Comparison of ENCODE assay signal across 1 cellular context in the genomic region with DNA sequence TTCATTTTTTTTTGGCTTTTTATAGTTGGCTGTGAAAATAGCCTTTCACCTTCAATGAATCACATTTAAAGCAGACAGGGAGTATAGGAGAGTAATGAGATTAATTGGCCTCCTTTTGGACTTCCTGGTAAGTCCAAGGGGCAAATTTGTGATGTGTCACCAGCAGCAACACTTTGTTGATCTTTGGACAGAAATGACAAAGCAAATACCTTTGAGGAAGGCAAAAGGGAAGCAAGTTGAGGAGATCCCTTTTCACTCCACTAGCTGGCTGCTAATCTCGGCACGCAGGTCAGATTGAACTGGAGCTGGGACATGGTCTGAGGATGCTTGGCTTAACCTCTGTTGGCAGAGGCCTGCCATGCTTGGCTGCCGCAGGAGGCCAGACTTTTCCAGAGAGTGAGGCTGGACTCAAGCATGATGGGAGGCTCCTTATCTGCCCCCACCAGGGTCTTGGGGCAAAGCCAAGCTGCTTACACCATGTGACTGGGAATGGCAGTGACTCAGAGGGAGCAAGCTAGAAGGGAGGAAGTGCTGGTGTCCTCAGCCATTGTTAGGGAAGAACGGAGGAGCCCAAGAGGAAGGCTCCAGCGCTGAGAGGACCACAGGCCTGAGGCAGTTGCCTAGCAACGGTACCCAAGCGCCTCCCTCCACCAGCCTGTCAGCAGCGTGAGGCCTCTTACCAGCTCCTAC.
A peak's percentile ranks its signal among the peaks of the same experiment; 100 is the strongest.
TF ChIP-seq lines count a peak whose summit lies in the region.

No MANE protein-coding gene starts in this region.

TF ChIP-seq in HepG2, 621 proteins besides CTCF, POLR2A, EP300 and RAD21 (continued from another document):
- TF ChIP-seq, protein P1, sequence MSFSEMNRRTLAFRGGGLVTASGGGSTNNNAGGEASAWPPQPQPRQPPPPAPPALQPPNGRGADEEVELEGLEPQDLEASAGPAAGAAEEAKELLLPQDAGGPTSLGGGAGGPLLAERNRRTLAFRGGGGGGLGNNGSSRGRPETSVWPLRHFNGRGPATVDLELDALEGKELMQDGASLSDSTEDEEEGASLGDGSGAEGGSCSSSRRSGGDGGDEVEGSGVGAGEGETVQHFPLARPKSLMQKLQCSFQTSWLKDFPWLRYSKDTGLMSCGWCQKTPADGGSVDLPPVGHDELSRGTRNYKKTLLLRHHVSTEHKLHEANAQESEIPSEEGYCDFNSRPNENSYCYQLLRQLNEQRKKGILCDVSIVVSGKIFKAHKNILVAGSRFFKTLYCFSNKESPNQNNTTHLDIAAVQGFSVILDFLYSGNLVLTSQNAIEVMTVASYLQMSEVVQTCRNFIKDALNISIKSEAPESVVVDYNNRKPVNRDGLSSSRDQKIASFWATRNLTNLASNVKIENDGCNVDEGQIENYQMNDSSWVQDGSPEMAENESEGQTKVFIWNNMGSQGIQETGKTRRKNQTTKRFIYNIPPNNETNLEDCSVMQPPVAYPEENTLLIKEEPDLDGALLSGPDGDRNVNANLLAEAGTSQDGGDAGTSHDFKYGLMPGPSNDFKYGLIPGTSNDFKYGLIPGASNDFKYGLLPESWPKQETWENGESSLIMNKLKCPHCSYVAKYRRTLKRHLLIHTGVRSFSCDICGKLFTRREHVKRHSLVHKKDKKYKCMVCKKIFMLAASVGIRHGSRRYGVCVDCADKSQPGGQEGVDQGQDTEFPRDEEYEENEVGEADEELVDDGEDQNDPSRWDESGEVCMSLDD (CRISPR knock-in tag; IDR thresholded peaks at IDR 0.05; ENCODE audit: borderline replicate concordance): no peak
- TF ChIP-seq PPARG (CRISPR knock-in tag; conservative IDR thresholded peaks at IDR 0.05) (0 out of 2 replicates have a peak, but pooled peaks have one; percentile 43), RFX5 (IDR thresholded peaks at IDR 0.05; ENCODE audit: low read depth, low read length) (no peak), MXI1 (IDR thresholded peaks at IDR 0.05; ENCODE audit: borderline replicate concordance, low read depth, low read length) (peak; percentile 38; the same call in 1 of the 3 replicates), MAFG (CRISPR knock-in tag; IDR thresholded peaks at IDR 0.05) (peak; percentile 61; the same call in 1 of the 2 replicates), ZNF432 (CRISPR knock-in tag; IDR thresholded peaks at IDR 0.05; ENCODE audit: borderline replicate concordance) (no peak), KLF6 (CRISPR knock-in tag; IDR thresholded peaks at IDR 0.05) (no peak), ELF1 (CRISPR knock-in tag; IDR thresholded peaks at IDR 0.05) (peak; percentile 51), POGZ (CRISPR knock-in tag; IDR thresholded peaks at IDR 0.05) (no peak), ETV5 (CRISPR knock-in tag; IDR thresholded peaks at IDR 0.05; ENCODE audit: borderline replicate concordance) (peak; percentile 44; the same call in 1 of the 2 replicates), HOXA3 (CRISPR knock-in tag; IDR thresholded peaks at IDR 0.05) (no peak), TBX2 (CRISPR knock-in tag; IDR thresholded peaks at IDR 0.05; ENCODE audit: borderline replicate concordance) (peak; percentile 41; the same call in 1 of the 2 replicates), KDM3A (CRISPR knock-in tag; IDR thresholded peaks at IDR 0.05; ENCODE audit: low read depth) (0 out of 2 replicates have a peak, but pooled peaks have one; percentile 23), SRY (CRISPR knock-in tag; IDR thresholded peaks at IDR 0.05) (0 out of 2 replicates have a peak, but pooled peaks have one; percentile 52), SRSF4 (IDR thresholded peaks at IDR 0.05; ENCODE audit: low read depth, low read length, poor library complexity, severe bottlenecking) (no peak), ZNF331 (CRISPR knock-in tag; IDR thresholded peaks at IDR 0.05) (no peak), MED1 (CRISPR knock-in tag; IDR thresholded peaks at IDR 0.05) (peak; percentile 60), NFYC (CRISPR knock-in tag; IDR thresholded peaks at IDR 0.05) (no peak), ZNF10 (CRISPR knock-in tag; IDR thresholded peaks at IDR 0.05; ENCODE audit: borderline replicate concordance, low read depth) (no peak), GFI1 (CRISPR knock-in tag; IDR thresholded peaks at IDR 0.05; ENCODE audit: borderline replicate concordance) (no peak), NPAS2 (CRISPR knock-in tag; IDR thresholded peaks at IDR 0.05; ENCODE audit: borderline replicate concordance) (no peak), TEAD3 (CRISPR knock-in tag; optimal IDR thresholded peaks at IDR 0.05; ENCODE audit: borderline replicate concordance) (peak; percentile 73), FOXO1 (CRISPR knock-in tag; IDR thresholded peaks at IDR 0.05) (peak; percentile 41; the same call in 1 of the 2 replicates), ZBTB42 (CRISPR knock-in tag; IDR thresholded peaks at IDR 0.05) (no peak), BHLHE40 (IDR thresholded peaks at IDR 0.05; ENCODE audit: low read length) (no peak), ZNF34 (CRISPR knock-in tag; IDR thresholded peaks at IDR 0.05; ENCODE audit: borderline replicate concordance) (no peak), MZF1 (CRISPR knock-in tag; IDR thresholded peaks at IDR 0.05; ENCODE audit: borderline replicate concordance) (no peak), GATAD2A (CRISPR knock-in tag; IDR thresholded peaks at IDR 0.05) (peak; percentile 70), ISX (CRISPR knock-in tag; conservative IDR thresholded peaks at IDR 0.05) (no peak), ZNF607 (CRISPR knock-in tag; IDR thresholded peaks at IDR 0.05; ENCODE audit: borderline replicate concordance) (no peak), ZNF33B (CRISPR knock-in tag; IDR thresholded peaks at IDR 0.05) (no peak), YEATS4 (CRISPR knock-in tag; IDR thresholded peaks at IDR 0.05; ENCODE audit: borderline replicate concordance) (0 out of 2 replicates have a peak, but pooled peaks have one; percentile 37), ZBTB21 (CRISPR knock-in tag; IDR thresholded peaks at IDR 0.05) (no peak), KAT8 (CRISPR knock-in tag; IDR thresholded peaks at IDR 0.05) (peak; percentile 45; the same call in 1 of the 2 replicates), RELA (CRISPR knock-in tag; IDR thresholded peaks at IDR 0.05) (no peak), NFE2L2 (IDR thresholded peaks at IDR 0.05; ENCODE audit: low read length) (peak; percentile 82)
- TF ChIP-seq, protein P2, sequence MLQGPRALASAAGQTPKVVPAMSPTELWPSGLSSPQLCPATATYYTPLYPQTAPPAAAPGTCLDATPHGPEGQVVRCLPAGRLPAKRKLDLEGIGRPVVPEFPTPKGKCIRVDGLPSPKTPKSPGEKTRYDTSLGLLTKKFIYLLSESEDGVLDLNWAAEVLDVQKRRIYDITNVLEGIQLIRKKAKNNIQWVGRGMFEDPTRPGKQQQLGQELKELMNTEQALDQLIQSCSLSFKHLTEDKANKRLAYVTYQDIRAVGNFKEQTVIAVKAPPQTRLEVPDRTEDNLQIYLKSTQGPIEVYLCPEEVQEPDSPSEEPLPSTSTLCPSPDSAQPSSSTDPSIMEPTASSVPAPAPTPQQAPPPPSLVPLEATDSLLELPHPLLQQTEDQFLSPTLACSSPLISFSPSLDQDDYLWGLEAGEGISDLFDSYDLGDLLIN (CRISPR knock-in tag; IDR thresholded peaks at IDR 0.05; ENCODE audit: borderline replicate concordance): no peak
- TF ChIP-seq, protein P3, sequence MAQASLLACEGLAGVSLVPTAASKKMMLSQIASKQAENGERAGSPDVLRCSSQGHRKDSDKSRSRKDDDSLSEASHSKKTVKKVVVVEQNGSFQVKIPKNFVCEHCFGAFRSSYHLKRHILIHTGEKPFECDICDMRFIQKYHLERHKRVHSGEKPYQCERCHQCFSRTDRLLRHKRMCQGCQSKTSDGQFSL (CRISPR knock-in tag; IDR thresholded peaks at IDR 0.05): no peak
- TF ChIP-seq, protein P4, sequence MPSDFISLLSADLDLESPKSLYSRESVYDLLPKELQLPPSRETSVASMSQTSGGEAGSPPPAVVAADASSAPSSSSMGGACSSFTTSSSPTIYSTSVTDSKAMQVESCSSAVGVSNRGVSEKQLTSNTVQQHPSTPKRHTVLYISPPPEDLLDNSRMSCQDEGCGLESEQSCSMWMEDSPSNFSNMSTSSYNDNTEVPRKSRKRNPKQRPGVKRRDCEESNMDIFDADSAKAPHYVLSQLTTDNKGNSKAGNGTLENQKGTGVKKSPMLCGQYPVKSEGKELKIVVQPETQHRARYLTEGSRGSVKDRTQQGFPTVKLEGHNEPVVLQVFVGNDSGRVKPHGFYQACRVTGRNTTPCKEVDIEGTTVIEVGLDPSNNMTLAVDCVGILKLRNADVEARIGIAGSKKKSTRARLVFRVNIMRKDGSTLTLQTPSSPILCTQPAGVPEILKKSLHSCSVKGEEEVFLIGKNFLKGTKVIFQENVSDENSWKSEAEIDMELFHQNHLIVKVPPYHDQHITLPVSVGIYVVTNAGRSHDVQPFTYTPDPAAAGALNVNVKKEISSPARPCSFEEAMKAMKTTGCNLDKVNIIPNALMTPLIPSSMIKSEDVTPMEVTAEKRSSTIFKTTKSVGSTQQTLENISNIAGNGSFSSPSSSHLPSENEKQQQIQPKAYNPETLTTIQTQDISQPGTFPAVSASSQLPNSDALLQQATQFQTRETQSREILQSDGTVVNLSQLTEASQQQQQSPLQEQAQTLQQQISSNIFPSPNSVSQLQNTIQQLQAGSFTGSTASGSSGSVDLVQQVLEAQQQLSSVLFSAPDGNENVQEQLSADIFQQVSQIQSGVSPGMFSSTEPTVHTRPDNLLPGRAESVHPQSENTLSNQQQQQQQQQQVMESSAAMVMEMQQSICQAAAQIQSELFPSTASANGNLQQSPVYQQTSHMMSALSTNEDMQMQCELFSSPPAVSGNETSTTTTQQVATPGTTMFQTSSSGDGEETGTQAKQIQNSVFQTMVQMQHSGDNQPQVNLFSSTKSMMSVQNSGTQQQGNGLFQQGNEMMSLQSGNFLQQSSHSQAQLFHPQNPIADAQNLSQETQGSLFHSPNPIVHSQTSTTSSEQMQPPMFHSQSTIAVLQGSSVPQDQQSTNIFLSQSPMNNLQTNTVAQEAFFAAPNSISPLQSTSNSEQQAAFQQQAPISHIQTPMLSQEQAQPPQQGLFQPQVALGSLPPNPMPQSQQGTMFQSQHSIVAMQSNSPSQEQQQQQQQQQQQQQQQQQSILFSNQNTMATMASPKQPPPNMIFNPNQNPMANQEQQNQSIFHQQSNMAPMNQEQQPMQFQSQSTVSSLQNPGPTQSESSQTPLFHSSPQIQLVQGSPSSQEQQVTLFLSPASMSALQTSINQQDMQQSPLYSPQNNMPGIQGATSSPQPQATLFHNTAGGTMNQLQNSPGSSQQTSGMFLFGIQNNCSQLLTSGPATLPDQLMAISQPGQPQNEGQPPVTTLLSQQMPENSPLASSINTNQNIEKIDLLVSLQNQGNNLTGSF (CRISPR knock-in tag; IDR thresholded peaks at IDR 0.05): no peak
- TF ChIP-seq, protein P5, sequence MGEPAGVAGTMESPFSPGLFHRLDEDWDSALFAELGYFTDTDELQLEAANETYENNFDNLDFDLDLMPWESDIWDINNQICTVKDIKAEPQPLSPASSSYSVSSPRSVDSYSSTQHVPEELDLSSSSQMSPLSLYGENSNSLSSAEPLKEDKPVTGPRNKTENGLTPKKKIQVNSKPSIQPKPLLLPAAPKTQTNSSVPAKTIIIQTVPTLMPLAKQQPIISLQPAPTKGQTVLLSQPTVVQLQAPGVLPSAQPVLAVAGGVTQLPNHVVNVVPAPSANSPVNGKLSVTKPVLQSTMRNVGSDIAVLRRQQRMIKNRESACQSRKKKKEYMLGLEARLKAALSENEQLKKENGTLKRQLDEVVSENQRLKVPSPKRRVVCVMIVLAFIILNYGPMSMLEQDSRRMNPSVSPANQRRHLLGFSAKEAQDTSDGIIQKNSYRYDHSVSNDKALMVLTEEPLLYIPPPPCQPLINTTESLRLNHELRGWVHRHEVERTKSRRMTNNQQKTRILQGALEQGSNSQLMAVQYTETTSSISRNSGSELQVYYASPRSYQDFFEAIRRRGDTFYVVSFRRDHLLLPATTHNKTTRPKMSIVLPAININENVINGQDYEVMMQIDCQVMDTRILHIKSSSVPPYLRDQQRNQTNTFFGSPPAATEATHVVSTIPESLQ (CRISPR knock-in tag; conservative IDR thresholded peaks at IDR 0.05): no peak
- TF ChIP-seq, protein P6, sequence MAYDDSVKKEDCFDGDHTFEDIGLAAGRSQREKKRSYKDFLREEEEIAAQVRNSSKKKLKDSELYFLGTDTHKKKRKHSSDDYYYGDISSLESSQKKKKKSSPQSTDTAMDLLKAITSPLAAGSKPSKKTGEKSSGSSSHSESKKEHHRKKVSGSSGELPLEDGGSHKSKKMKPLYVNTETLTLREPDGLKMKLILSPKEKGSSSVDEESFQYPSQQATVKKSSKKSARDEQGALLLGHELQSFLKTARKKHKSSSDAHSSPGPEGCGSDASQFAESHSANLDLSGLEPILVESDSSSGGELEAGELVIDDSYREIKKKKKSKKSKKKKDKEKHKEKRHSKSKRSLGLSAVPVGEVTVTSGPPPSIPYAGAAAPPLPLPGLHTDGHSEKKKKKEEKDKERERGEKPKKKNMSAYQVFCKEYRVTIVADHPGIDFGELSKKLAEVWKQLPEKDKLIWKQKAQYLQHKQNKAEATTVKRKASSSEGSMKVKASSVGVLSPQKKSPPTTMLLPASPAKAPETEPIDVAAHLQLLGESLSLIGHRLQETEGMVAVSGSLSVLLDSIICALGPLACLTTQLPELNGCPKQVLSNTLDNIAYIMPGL (CRISPR knock-in tag; IDR thresholded peaks at IDR 0.05; ENCODE audit: borderline replicate concordance in 1 of 2, low read depth in 1 of 2): 0 out of 4 replicates have a peak, but pooled peaks of 1 of the 2 experiments have one; percentile 42
